Comparison of ENCODE assay signal across 8 cellular contexts in the genomic region with DNA sequence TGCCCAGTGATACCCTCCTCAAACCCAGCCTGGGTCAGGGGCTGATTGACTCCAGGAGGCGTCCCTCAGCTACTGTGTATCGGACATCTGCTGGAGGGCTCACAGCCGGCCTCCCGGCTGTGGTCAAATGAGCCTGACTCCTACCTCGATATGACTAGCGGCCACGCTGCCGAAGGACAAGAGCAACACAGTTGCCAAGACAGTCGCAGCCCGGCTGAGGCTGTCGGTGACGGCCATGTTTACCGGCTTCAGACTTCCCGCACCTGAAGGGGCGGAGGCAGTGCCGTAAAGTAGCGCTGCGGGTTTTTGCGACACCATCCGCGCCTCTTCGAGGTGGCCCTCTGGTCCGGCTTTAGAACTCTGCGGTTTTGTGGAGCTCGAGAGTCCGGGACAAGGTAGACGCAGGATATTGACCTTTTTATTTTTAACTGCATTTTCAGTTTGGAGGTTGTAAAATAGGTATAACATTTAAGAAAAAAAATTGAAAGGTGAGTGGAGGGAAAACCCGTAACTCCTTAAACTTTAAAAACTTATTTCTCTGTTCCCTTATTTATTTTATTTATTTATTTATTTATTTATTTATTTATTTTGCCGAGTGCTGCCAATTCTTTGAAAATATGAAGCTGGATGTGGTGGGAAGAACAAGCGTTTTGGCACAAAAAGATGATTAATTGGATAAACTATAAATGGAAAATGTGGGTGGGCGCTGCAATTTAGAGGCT. TPM values are rescaled to one million over a fixed set of nuclear protein-coding genes. Genes with fewer than 3 reads are reported as not detected.
DNase-seq lines count a peak whose midpoint lies in the region; ATAC-seq and TF ChIP-seq lines count a peak whose summit lies in the region.

A gene (minus strand): TSS at position 265 of the 722 bp plus-strand sequence. CDS start 28 bp downstream, at position 237.

- H3K9me2 ChIP-seq in OCI-LY7 (ENCODE audit: insufficient read depth, low read length), result no peaks in the 10 kb centered on the region

- peaks cover 7% of the 10 kb centered on the region for H3K4me1 ChIP-seq in OCI-LY7 (ENCODE audit: insufficient read depth, low read length, poor library complexity, severe bottlenecking)
- H3K4me1 ChIP-seq in mucosa of descending colon (ENCODE audit: low read depth), result peaks cover 2% of the 10 kb centered on the region

- peak; percentile 94 for ATAC-seq in GM21526 (IDR thresholded peaks at IDR 0.05; ENCODE audit: low FRiP score, unreplicated experiment)
- ATAC-seq in mucosa of descending colon, result peak; percentile 100

- intact Hi-C loops in OCI-LY7 (cut with micrococcal nuclease; ENCODE audit: unreplicated experiment), result loop anchor here (5.0 kb wide), 2 partner anchors 193 to 463 kb away; a partner anchor contains a TSS
- intact Hi-C loops in mucosa of descending colon (cut with DNase I, micrococcal nuclease), result no loop called here

- CTCF ChIA-PET in OCI-LY7 (lab: Charles Lee; ENCODE audit: unreplicated experiment), result no interaction called here

- peak within 1 kb of the TSS; percentile 57 for H3K27ac ChIP-seq in OCI-LY7 (ENCODE audit: low read depth, low read length, poor library complexity, severe bottlenecking)
- peak within 1 kb of the TSS; percentile 43 for H3K27ac ChIP-seq in epithelial cell of prostate

- H3K4me2 ChIP-seq in OCI-LY7 (ENCODE audit: low read length), result peak within 1 kb of the TSS; percentile 80

- H3K9me3 ChIP-seq in OCI-LY7 (ENCODE audit: low read length), result peaks cover 8% of the 10 kb centered on the region; the same call in 1 of the 2 replicates
- no peaks in the 10 kb centered on the region for H3K9me3 ChIP-seq in mucosa of descending colon

- H3K79me2 ChIP-seq in OCI-LY7 (ENCODE audit: insufficient read depth, low read depth, low read length), result peaks cover 21% of the 10 kb centered on the region; the same call in 1 of the 2 replicates

- DNase-seq in DMS 273 treated with DMSO at 0.1 percent for 48 hours (lab: John Stamatoyannopoulos, UW) (peak; percentile 67), HuH-7.5 (ENCODE audit: low spot score) (peak; percentile 23), OCI-LY7 (ENCODE audit: low spot score) (peak; percentile 93), activated T-cell treated with anti-CD3 and anti-CD28 coated beads for 48 hours (ENCODE audit: low read depth) (peak; percentile 84), epithelial cell of prostate (ENCODE audit: low read depth, low spot score) (peak; percentile 51), mucosa of descending colon (peak; percentile 90 to 95 (median 93))
- peak; percentile 82 for DNase-seq in stimulated activated CD8-positive, alpha-beta memory T cell treated with anti-CD3 and anti-CD28 coated beads, Interleukin-4, amount 100 ng/mL, for 24 hours (ENCODE audit: low read depth)

- POLR2A ChIA-PET in OCI-LY7 (lab: Charles Lee), result interaction anchor here (0.7 to 1.4 kb wide), 7 partner anchors 18 to 230 kb away, joined by 3 to 7 read pairs (median 4); no protein-coding TSS in a partner anchor

- TF ChIP-seq CTCF in OCI-LY7 (conservative IDR thresholded peaks at IDR 0.05; ENCODE audit: low read length) (peak; percentile 22; the same call in 1 of the 2 replicates), mucosa of descending colon (IDR thresholded peaks at IDR 0.05) (no peak)

- no TSS peak for BruUV-seq in OCI-LY7 (replicated peaks; lab: Mats Ljungman, UMichigan)

- no peaks in the 10 kb centered on the region for H4K20me1 ChIP-seq in OCI-LY7 (ENCODE audit: insufficient read depth, low read length)

- peak within 1 kb of the TSS; percentile 95 for H3K4me3 ChIP-seq in OCI-LY7 (ENCODE audit: low read depth, low read length, poor library complexity, severe bottlenecking)
- H3K4me3 ChIP-seq in mucosa of descending colon, result peak within 1 kb of the TSS; percentile 60

- peak within 1 kb of the TSS; percentile 99 for H2AFZ ChIP-seq in OCI-LY7 (ENCODE audit: low read length)

- peaks cover 6% of the 10 kb centered on the region; the same call in 1 of the 2 replicates for H3K36me3 ChIP-seq in OCI-LY7 (ENCODE audit: insufficient read depth, low read length)
- no peaks in the 10 kb centered on the region for H3K36me3 ChIP-seq in mucosa of descending colon (ENCODE audit: low read depth)

RNA-seq across cellular contexts. Expression of the gene that starts here (rescaled TPM):
- 8.6 and 13.3 TPM in 2 replicates for total RNA-seq in OCI-LY7 (2014; rRNA removed; shearing (Covaris generic))
- 17.4 and 18.9 TPM in 2 replicates for total RNA-seq in OCI-LY7 (2022)
- 10 to 100 TPM; 15.0 to 24.5 (median 16.9) TPM for total RNA-seq in mucosa of descending colon

Comparison
In these comparisons a context has a peak if more than half of its experiments do, and no peak if none do; other contexts are left out.
1. Peak in every context shown above with its lines: DNase-seq, ATAC-seq, H3K4me3 ChIP-seq and H3K27ac ChIP-seq.
2. DNase-seq: peak in every context shown above with its lines; median percentile 93 in OCI-LY7; 93 in mucosa of descending colon; 84 in activated T-cell treated with anti-CD3 and anti-CD28 coated beads for 48 hours; 82 in stimulated activated CD8-positive, alpha-beta memory T cell treated with anti-CD3 and anti-CD28 coated beads, Interleukin-4, amount 100 ng/mL, for 24 hours; 67 in DMS 273 treated with DMSO at 0.1 percent for 48 hours; 51 in epithelial cell of prostate; 23 in HuH-7.5.